Comparison of ENCODE assay signal across 19 cellular contexts in genomic region chr9:86020731-86021130, GRCh38.
DNase-seq lines count a peak whose midpoint lies in the region; TF ChIP-seq lines count a peak whose summit lies in the region.
"Had no signal": no experiment of that assay in that cellular context is flagged by ENCODE, and none has a peak within 500 bp of the region (broad histone marks: within the 10 kb centered on the region; RNA-seq: fewer than 3 reads in every experiment).

No MANE protein-coding gene starts in this region.

- no peaks in the 10 kb centered on the region for H3K27me3 ChIP-seq in GM23248 (replicated peaks; ENCODE audit: insufficient read depth)
- no peaks in the 10 kb centered on the region for H3K27me3 ChIP-seq in dorsolateral prefrontal cortex
- H3K27me3 ChIP-seq: MG63, SJSA1 had no signal

- no peak overlapping the region for H3K4me2 ChIP-seq in GM23248 (ENCODE audit: unreplicated experiment)

- no peaks in the 10 kb centered on the region for H4K20me1 ChIP-seq in GM23248 (ENCODE audit: insufficient read depth)

- H3K79me2 ChIP-seq in GM23248 (ENCODE audit: insufficient read depth), result no peaks in the 10 kb centered on the region

- intact Hi-C loops in dorsolateral prefrontal cortex (cut with DNase I), result no loop called here

- no peak overlapping the region for H3K27ac ChIP-seq in GM23248
- no peak overlapping the region for H3K27ac ChIP-seq in dorsolateral prefrontal cortex
- H3K27ac ChIP-seq: SJSA1 had no signal

- peak; percentile 10 for DNase-seq in GM23248
- DNase-seq in astrocyte of the hippocampus (ENCODE audit: low read depth, low spot score), result peak; percentile 19
- peak; percentile 48 for DNase-seq in iris pigment epithelial cell (ENCODE audit: low read depth)
- DNase-seq in stromal cell of bone marrow (ENCODE audit: low read depth), result peak; percentile 44
- no peak for DNase-seq in dorsolateral prefrontal cortex
- no peak for DNase-seq in NCI-H1105 (lab: John Stamatoyannopoulos, UW)
- no peak for DNase-seq in epidermal melanocyte (ENCODE audit: insufficient read length, low spot score)
- DNase-seq: Caco-2; CD4-positive, CD25-positive, alpha-beta regulatory T cell; DMS 273 treated with DMSO at 0.1 percent for 48 hours; DMS79 treated with DMSO at 0.1 percent for 48 hours; H9; Kasumi-1; MG63; NCI-H1417 treated with DMSO at 0.1 percent for 48 hours; NCI-H187; NCI-H446; NCI-H526 had no signal

- H2AFZ ChIP-seq in GM23248, result no peak overlapping the region

- H3K4me3 ChIP-seq in GM23248, result no peak overlapping the region
- H3K4me3 ChIP-seq in dorsolateral prefrontal cortex, result no peak overlapping the region
- H3K4me3 ChIP-seq: MG63, SJSA1 had no signal

- H3K4me1 ChIP-seq in GM23248 (ENCODE audit: insufficient read depth), result no peaks in the 10 kb centered on the region
- H3K4me1 ChIP-seq: Caco-2, SJSA1 had no signal

- WGBS in GM23248 (ENCODE audit: low coverage in 1 of 2, low lambda C conversion rate in 2 of 2, missing lambda C conversion rate in 2 of 2), 2 experiments, result 100% methylated on average over 1 of the region's 1 CpG

- H3K9me3 ChIP-seq in GM23248 (ENCODE audit: low read depth), result no peaks in the 10 kb centered on the region
- H3K9me3 ChIP-seq: Caco-2, MG63, SJSA1 had no signal

- TF ChIP-seq CTCF in dorsolateral prefrontal cortex (IDR thresholded peaks at IDR 0.05 in 54 of 56, conservative IDR thresholded peaks at IDR 0.05 in 2 of 56; ENCODE audit: low read depth in 1 of 56, partially characterized antibody in 56 of 56), result no peak

- peaks cover 5% of the 10 kb centered on the region; the same call in 1 of the 2 replicates for H3F3A ChIP-seq in GM23248 (ENCODE audit: insufficient read depth)

- no peak overlapping the region for H3K9ac ChIP-seq in GM23248

- no peaks in the 10 kb centered on the region for H3K9me2 ChIP-seq in GM23248 (ENCODE audit: insufficient read depth)

- in situ Hi-C loops in GM23248 (cut with MboI), result no loop called here

- peaks cover 52% of the 10 kb centered on the region for H3K36me3 ChIP-seq in GM23248 (ENCODE audit: low read depth)

Comparison
In these comparisons a context has a peak if more than half of its experiments do, and no peak if none do; other contexts are left out.
1. DNase-seq: peak in GM23248 (single experiment), astrocyte of the hippocampus (single experiment), iris pigment epithelial cell (single experiment) and stromal cell of bone marrow (single experiment); none in dorsolateral prefrontal cortex (0 of 10), NCI-H1105 (single experiment) and epidermal melanocyte (single experiment).